ENCODE assay signal across 11 cellular contexts in the genomic region with DNA sequence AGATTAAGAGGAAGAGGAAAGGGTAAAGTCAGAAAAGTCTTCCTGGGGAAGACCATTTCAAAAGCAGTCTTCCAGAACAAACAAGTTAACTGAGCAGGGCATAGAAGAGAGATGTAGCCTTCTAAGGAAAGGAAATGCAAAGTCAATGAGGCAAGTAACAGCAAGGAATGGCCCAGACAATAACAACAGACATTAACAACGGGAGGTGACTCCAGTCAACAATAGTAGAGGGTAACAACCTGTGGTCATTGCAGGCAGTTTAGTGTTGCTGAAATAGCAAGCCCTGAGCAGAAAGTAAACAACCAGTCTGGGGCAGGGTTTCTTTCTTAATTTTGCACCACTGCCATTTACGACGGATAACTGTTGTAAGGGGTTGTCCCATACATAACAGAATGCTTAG. TPM values are rescaled to one million over a fixed set of nuclear protein-coding genes. Genes with fewer than 3 reads are reported as not detected.
DNase-seq lines count a peak whose midpoint lies in the region; ATAC-seq, FAIRE-seq and TF ChIP-seq lines count a peak whose summit lies in the region.
"Had no signal": no experiment of that assay in that cellular context is flagged by ENCODE, and none has a peak within 500 bp of the region (broad histone marks: within the 10 kb centered on the region; RNA-seq: fewer than 3 reads in every experiment).

No MANE protein-coding gene starts in this region.

- no peak overlapping the region for H3K27ac ChIP-seq in A549
- no peak overlapping the region for H3K27ac ChIP-seq in upper lobe of left lung

- H3K36me3 ChIP-seq in HAP-1 (replicated peaks), result no peaks in the 10 kb centered on the region
- no peaks in the 10 kb centered on the region for H3K36me3 ChIP-seq in upper lobe of left lung

- H3K27ac Mint-ChIP-seq in activated T-helper 17 cell treated with anti-CD3 and anti-CD28 coated beads, Interleukin-2, amount 50 U/mL, for 72 hours, result no peak overlapping the region
- H3K27ac Mint-ChIP-seq in immature natural killer cell, result peak overlapping the region; percentile 3 to 70 (median 38)

- peaks cover 31% of the 10 kb centered on the region for H3K36me3 Mint-ChIP-seq in activated T-helper 17 cell treated with anti-CD3 and anti-CD28 coated beads, Interleukin-2, amount 50 U/mL, for 72 hours (ENCODE audit: low read depth)
- H3K36me3 Mint-ChIP-seq in immature natural killer cell, result no peaks in the 10 kb centered on the region

- ATAC-seq in A549, result no peak
- ATAC-seq in activated T-helper 17 cell treated with anti-CD3 and anti-CD28 coated beads, Interleukin-2, amount 50 U/mL, for 72 hours (replicated peaks), result no peak
- ATAC-seq in upper lobe of left lung (ENCODE audit: low FRiP score in 2 of 2), result no peak

- no peak for TF ChIP-seq RAD21 in A549 (conservative IDR thresholded peaks at IDR 0.05 in 1 of 2, IDR thresholded peaks at IDR 0.05 in 1 of 2)

- TF ChIP-seq EP300 in A549 (IDR thresholded peaks at IDR 0.05), result no peak
- no peak for TF ChIP-seq EP300 in upper lobe of left lung (IDR thresholded peaks at IDR 0.05)

- no peaks in the 10 kb centered on the region for H3K27me3 Mint-ChIP-seq in activated T-helper 17 cell treated with anti-CD3 and anti-CD28 coated beads, Interleukin-2, amount 50 U/mL, for 72 hours
- peaks cover 0 to 13% (median 6%) of the 10 kb centered on the region in 3 donors for H3K27me3 Mint-ChIP-seq in immature natural killer cell (ENCODE audit: low read depth in 3 of 3)

- TF ChIP-seq CTCF in A549 (IDR thresholded peaks at IDR 0.05) (no peak), upper lobe of left lung (IDR thresholded peaks at IDR 0.05) (no peak)

- CTCF ChIA-PET in A549 (lab: Yijun Ruan, JAX), result interaction anchor here (0.6 kb wide), 1 partner anchor 25 kb away, joined by 3 read pairs; no protein-coding TSS in a partner anchor

- peak overlapping the region; percentile 63; the same call in 2 of the 3 replicates for H3K4me2 ChIP-seq in A549

- H3K4me3 ChIP-seq in A549 (no peak overlapping the region), HAP-1 (peak overlapping the region; percentile 85), upper lobe of left lung (no peak overlapping the region)

- TF ChIP-seq POLR2A in A549 (IDR thresholded peaks at IDR 0.05; ENCODE audit: low read length), result no peak
- TF ChIP-seq POLR2A in upper lobe of left lung (IDR thresholded peaks at IDR 0.05), result no peak

- FAIRE-seq in A549 (lab: Jason Lieb, UNC), result no peak

- DNase-seq in A549 (ENCODE audit: low read depth in 1 of 2, low spot score in 1 of 2), result no peak
- DNase-seq in HAP-1 (ENCODE audit: low spot score in 2 of 2), result no peak
- DNase-seq in immature natural killer cell, result no peak
- no peak for DNase-seq in upper lobe of left lung
- no peak for DNase-seq in EL
- DNase-seq in SIG-M5 (lab: John Stamatoyannopoulos, UW), result no peak
- DNase-seq in NCI-H1092 treated with DMSO at 0.1 percent for 48 hours (lab: John Stamatoyannopoulos, UW), result no peak
- DNase-seq: activated effector memory CD4-positive, alpha-beta T cell treated with anti-CD3 and anti-CD28 coated beads, Interleukin-2, amount 50 U/mL, for 16 hours; NCI-H1930; SW 1271 had no signal

- H3K9me3 ChIP-seq in A549, result no peaks in the 10 kb centered on the region
- no peaks in the 10 kb centered on the region for H3K9me3 ChIP-seq in HAP-1
- no peaks in the 10 kb centered on the region for H3K9me3 ChIP-seq in upper lobe of left lung

- H3K4me3 Mint-ChIP-seq in activated T-helper 17 cell treated with anti-CD3 and anti-CD28 coated beads, Interleukin-2, amount 50 U/mL, for 72 hours, result peak overlapping the region; percentile 98
- peak overlapping the region; percentile 23 to 95 (median 51) for H3K4me3 Mint-ChIP-seq in immature natural killer cell

- H3K27me3 ChIP-seq in HAP-1 (ENCODE audit: low read depth) (no peaks in the 10 kb centered on the region), upper lobe of left lung (no peaks in the 10 kb centered on the region)

- 85% methylated on average over 3 of the region's 3 CpGs for WGBS in A549 (ENCODE audit: missing lambda C conversion rate)
- WGBS in upper lobe of left lung, 2 donors, result 72 to 77% methylated on average over 3 of the region's 3 CpGs

- in situ Hi-C loops in HAP-1 (cut with MboI; ENCODE audit: low sequenced_read_pairs), result no loop called here

- no peaks in the 10 kb centered on the region for H3K9me3 Mint-ChIP-seq in activated T-helper 17 cell treated with anti-CD3 and anti-CD28 coated beads, Interleukin-2, amount 50 U/mL, for 72 hours
- no peaks in the 10 kb centered on the region for H3K9me3 Mint-ChIP-seq in immature natural killer cell

- POLR2A ChIA-PET in A549 (lab: Yijun Ruan, JAX), result no interaction called here

- H3K4me1 ChIP-seq in A549 (peaks cover 16% of the 10 kb centered on the region), HAP-1 (peaks cover 6% of the 10 kb centered on the region), upper lobe of left lung (peaks cover 15 to 26% (median 16%) of the 10 kb centered on the region in 4 donors)

- H3K4me1 Mint-ChIP-seq in activated T-helper 17 cell treated with anti-CD3 and anti-CD28 coated beads, Interleukin-2, amount 50 U/mL, for 72 hours, result peaks cover 21% of the 10 kb centered on the region
- H3K4me1 Mint-ChIP-seq in immature natural killer cell, result peaks cover 35 to 46% of the 10 kb centered on the region in 2 donors

TF ChIP-seq in A549, 52 proteins besides CTCF, POLR2A, EP300 and RAD21:
- no peak for TF ChIP-seq SREBF2 (IDR thresholded peaks at IDR 0.05)
- no peak for TF ChIP-seq CEBPB (IDR thresholded peaks at IDR 0.05)
- TF ChIP-seq ESRRA (IDR thresholded peaks at IDR 0.05; ENCODE audit: borderline replicate concordance, low read length), result no peak
- no peak for TF ChIP-seq BHLHE40 (IDR thresholded peaks at IDR 0.05; ENCODE audit: low read depth, low read length)
- TF ChIP-seq EHF (CRISPR knock-in tag; IDR thresholded peaks at IDR 0.05), result no peak
- TF ChIP-seq HES2 (IDR thresholded peaks at IDR 0.05), result no peak
- TF ChIP-seq GATA3 (IDR thresholded peaks at IDR 0.05; ENCODE audit: borderline replicate concordance), result no peak
- TF ChIP-seq, protein P1, sequence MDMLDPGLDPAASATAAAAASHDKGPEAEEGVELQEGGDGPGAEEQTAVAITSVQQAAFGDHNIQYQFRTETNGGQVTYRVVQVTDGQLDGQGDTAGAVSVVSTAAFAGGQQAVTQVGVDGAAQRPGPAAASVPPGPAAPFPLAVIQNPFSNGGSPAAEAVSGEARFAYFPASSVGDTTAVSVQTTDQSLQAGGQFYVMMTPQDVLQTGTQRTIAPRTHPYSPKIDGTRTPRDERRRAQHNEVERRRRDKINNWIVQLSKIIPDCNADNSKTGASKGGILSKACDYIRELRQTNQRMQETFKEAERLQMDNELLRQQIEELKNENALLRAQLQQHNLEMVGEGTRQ (IDR thresholded peaks at IDR 0.05), result no peak
- no peak for TF ChIP-seq CHD4 (IDR thresholded peaks at IDR 0.05; ENCODE audit: borderline replicate concordance)
- TF ChIP-seq NPAS2 (CRISPR knock-in tag; IDR thresholded peaks at IDR 0.05; ENCODE audit: borderline replicate concordance), result no peak
- TF ChIP-seq EHMT2 (IDR thresholded peaks at IDR 0.05; ENCODE audit: low read depth), result no peak
- no peak for TF ChIP-seq KDM5A (IDR thresholded peaks at IDR 0.05)
- no peak for TF ChIP-seq TP53 (CRISPR knock-in tag; IDR thresholded peaks at IDR 0.05)

RNA-seq across cellular contexts. Expression of gene MDN1, which starts 2.1 kb away (rescaled TPM):
- polyA plus RNA-seq in A549 (2011; rRNA removed) (20.5 and 32.5 TPM in 2 replicates), A549 (2017; fragmentation: RNase III; extraction: RNeasy Plus Mini Kit Qiagen cat#74134 plus additional on column Dnase treatment) (6.4 to 8.1 TPM (median 7.9 TPM) in 3 replicates), immature natural killer cell (1 to 10 TPM; 2.6 to 9.3 (median 3.1) TPM)
- 5.3 and 6.1 TPM in 2 replicates for polyA plus RNA-seq in A549 (2012; cell fraction: cytosol; rRNA removed)
- 14.1 and 22.9 TPM in 2 replicates for polyA plus RNA-seq in A549 (2012; cell fraction: nucleus; rRNA removed)
- 29.6 and 30.6 TPM in 2 replicates for polyA minus RNA-seq in A549 (2011; rRNA and poly(A)+ RNA removed)
- total RNA-seq in activated T-helper 17 cell treated with anti-CD3 and anti-CD28 coated beads, Interleukin-2, amount 50 U/mL, for 72 hours, result 10 to 100 TPM; 54.0 to 66.6 TPM
- total RNA-seq in upper lobe of left lung, result 10 to 100 TPM; 23.4 to 44.1 (median 29.6) TPM

RNA-seq across cellular contexts. Expression of gene CASP8AP2, which starts 12.2 kb away (rescaled TPM):
- polyA plus RNA-seq in A549 (2011; rRNA removed), result 8.8 and 13.6 TPM in 2 replicates
- 2.2 and 2.7 TPM in 2 replicates for polyA plus RNA-seq in A549 (2012; cell fraction: cytosol; rRNA removed)
- 2.4 and 2.9 TPM in 2 replicates for polyA plus RNA-seq in A549 (2012; cell fraction: nucleus; rRNA removed)
- polyA plus RNA-seq in A549 (2017; fragmentation: RNase III; extraction: RNeasy Plus Mini Kit Qiagen cat#74134 plus additional on column Dnase treatment), result 7.1 to 8.2 TPM (median 7.5 TPM) in 3 replicates
- polyA minus RNA-seq in A549 (2011; rRNA and poly(A)+ RNA removed), result 8.5 and 9.2 TPM in 2 replicates
- 10 to 100 TPM; 20.4 to 25.6 TPM for total RNA-seq in activated T-helper 17 cell treated with anti-CD3 and anti-CD28 coated beads, Interleukin-2, amount 50 U/mL, for 72 hours
- polyA plus RNA-seq in immature natural killer cell, result 10 to 100 TPM in 2 of 3 donors, 1 to 10 TPM in 1; 7.8 to 52.1 (median 19.5) TPM
- total RNA-seq in upper lobe of left lung, result 10 to 100 TPM in 4 of 6 donors, 1 to 10 TPM in 2; 9.6 to 26.5 (median 13.3) TPM
